ENCODE assay signal across 1 cellular context in genomic region chr2:232781765-232782164, GRCh38.
TF ChIP-seq lines count a peak whose summit lies in the region.

No MANE protein-coding gene starts in this region.

TF ChIP-seq in HEK293, 187 proteins besides CTCF, POLR2A, EP300 and RAD21 (continued from another document):
- TF ChIP-seq, protein P1, sequence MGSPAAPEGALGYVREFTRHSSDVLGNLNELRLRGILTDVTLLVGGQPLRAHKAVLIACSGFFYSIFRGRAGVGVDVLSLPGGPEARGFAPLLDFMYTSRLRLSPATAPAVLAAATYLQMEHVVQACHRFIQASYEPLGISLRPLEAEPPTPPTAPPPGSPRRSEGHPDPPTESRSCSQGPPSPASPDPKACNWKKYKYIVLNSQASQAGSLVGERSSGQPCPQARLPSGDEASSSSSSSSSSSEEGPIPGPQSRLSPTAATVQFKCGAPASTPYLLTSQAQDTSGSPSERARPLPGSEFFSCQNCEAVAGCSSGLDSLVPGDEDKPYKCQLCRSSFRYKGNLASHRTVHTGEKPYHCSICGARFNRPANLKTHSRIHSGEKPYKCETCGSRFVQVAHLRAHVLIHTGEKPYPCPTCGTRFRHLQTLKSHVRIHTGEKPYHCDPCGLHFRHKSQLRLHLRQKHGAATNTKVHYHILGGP (tag by site-specific recombination; IDR thresholded peaks at IDR 0.05) = 0 out of 2 replicates have a peak, but pooled peaks have one; percentile 29
